ENCODE assay signal across 20 cellular contexts in the genomic region with DNA sequence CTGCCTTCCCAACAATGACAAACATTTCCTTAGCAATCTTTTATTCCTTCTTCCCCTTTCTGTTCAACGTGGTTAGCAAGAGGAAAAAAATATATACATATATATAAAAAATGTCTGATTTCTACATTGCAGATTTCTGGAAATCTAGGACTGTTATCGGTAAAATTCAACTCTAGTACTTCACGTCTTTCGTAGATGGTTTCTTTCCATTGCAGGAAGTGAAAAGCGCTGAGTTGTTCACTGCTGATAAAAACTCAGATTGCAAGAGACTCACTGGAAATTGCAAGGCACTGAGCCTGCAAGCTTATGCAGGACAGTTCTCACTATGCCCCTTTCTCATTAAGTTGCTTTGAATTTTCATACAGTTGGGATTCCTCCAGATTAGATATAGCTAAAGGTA.
"Had no signal": no experiment of that assay in that cellular context is flagged by ENCODE, and none has a peak within 500 bp of the region (broad histone marks: within the 10 kb centered on the region; RNA-seq: fewer than 3 reads in every experiment).

No MANE protein-coding gene starts in this region.

- H3K79me2 ChIP-seq: hepatocyte, parathyroid adenoma had no signal

- H3K4me3 ChIP-seq: adrenal gland, cardiac muscle cell, hepatocyte, uterus had no signal

- DNase-seq: activated CD4-positive, alpha-beta memory T cell treated with anti-CD3 and anti-CD28 coated beads for 36 hours; activated CD8-positive, alpha-beta memory T cell treated with anti-CD3 and anti-CD28 coated beads, Interleukin-2, amount 10 ng/mL, durations not matched to agents 7 days and 5 days; activated effector memory CD4-positive, alpha-beta T cell treated with Interleukin-2 at 50 U/mL for 16 hours; activated T-cell treated with anti-CD3 and anti-CD28 coated beads, Interleukin-2, amount 50 U/mL, for 4 hours; adrenal gland; effector CD4-positive, alpha-beta T cell; islet precursor cell; naive thymus-derived CD8-positive, alpha-beta T cell; stimulated activated CD4-positive, alpha-beta T cell treated with anti-CD3 and anti-CD28 coated beads, Interleukin-12 subunit alpha, Interleukin-12 subunit beta, amount 100 ng/mL, for 4 hours; T-cell; T-helper 9 cell; uterus; WERI-Rb-1 had no signal

- H2AFZ ChIP-seq: hepatocyte, parathyroid adenoma had no signal

- H3K9me3 ChIP-seq: adrenal gland, uterus had no signal

- H3K4me2 ChIP-seq: hepatocyte had no signal

- H3K9ac ChIP-seq: parathyroid adenoma had no signal

- H3K27ac ChIP-seq: adrenal gland, cardiac muscle cell, hepatocyte, parathyroid adenoma, uterus, WERI-Rb-1 had no signal

- H3K4me1 ChIP-seq: adrenal gland, parathyroid adenoma, uterus had no signal

- H3K36me3 ChIP-seq: uterus, WERI-Rb-1 had no signal

- ATAC-seq: activated CD8-positive, alpha-beta memory T cell treated with anti-CD3 and anti-CD28 coated beads, Interleukin-2, amount 10 ng/mL, durations not matched to agents 7 days and 5 days; activated T-cell treated with anti-CD3 and anti-CD28 coated beads, Interleukin-2, amount 50 U/mL, for 4 hours; left lobe of liver; naive thymus-derived CD8-positive, alpha-beta T cell; stimulated activated effector memory CD8-positive, alpha-beta T cell treated with anti-CD3 and anti-CD28 coated beads, Interleukin-12 subunit alpha, Interleukin-12 subunit beta, amount 100 ng/mL, for 72 hours; T-cell had no signal

- FAIRE-seq: colon, frontal cortex had no signal

- H3K27me3 ChIP-seq: adrenal gland, cardiac muscle cell, hepatocyte, uterus had no signal
